In genomic region chr11:1498262-1498661, GRCh38 we compare ENCODE assay signal across 25 cellular contexts.
"Had no signal": no experiment of that assay in that cellular context is flagged by ENCODE, and none has a peak within 500 bp of the region (broad histone marks: within the 10 kb centered on the region; RNA-seq: fewer than 3 reads in every experiment).

No MANE protein-coding gene starts in this region.

- H3K9me3 ChIP-seq: gastrocnemius medialis, vagina had no signal

- H3K27me3 Mint-ChIP-seq: activated B cell treated with CpG ODN at 0.5 μM for 24 hours; activated naive CD4-positive, alpha-beta T cell treated with anti-CD3 and anti-CD28 coated beads, Interleukin-2, amount 10 ng/mL, durations not matched to agents 7 days and 5 days; effector memory CD8-positive, alpha-beta T cell; naive thymus-derived CD4-positive, alpha-beta T cell; stimulated activated naive CD8-positive, alpha-beta T cell treated with anti-CD3 and anti-CD28 coated beads, Interleukin-15, amount 100 ng/mL, for 72 hours; type B pancreatic cell had no signal

- H3K27ac Mint-ChIP-seq: activated B cell treated with CpG ODN at 0.5 μM for 24 hours; activated naive CD4-positive, alpha-beta T cell treated with anti-CD3 and anti-CD28 coated beads, Interleukin-2, amount 10 ng/mL, durations not matched to agents 7 days and 5 days; activated T-helper 1 cell treated with anti-CD3 and anti-CD28 coated beads, Interleukin-12 subunit alpha, Interleukin-12 subunit beta, Interleukin-2, Interleukin-4 antibody, amounts not matched to agents 30 ng/mL and 10 ng/mL and 1 ng/mL, durations not matched to agents 14 hours and 24 hours and 36 hours; neural progenitor cell; stimulated activated naive CD8-positive, alpha-beta T cell treated with anti-CD3 and anti-CD28 coated beads, Interleukin-15, amount 100 ng/mL, for 72 hours; T-helper 2 cell treated with Interferon-gamma antibody and Interleukin-4, amounts not matched to agents 5 μg/mL and 100 μg/mL, for 36 hours had no signal

- H3K4me2 ChIP-seq: neural progenitor cell had no signal

- H3K36me3 ChIP-seq: gastrocnemius medialis, neural progenitor cell, vagina had no signal

- H3K4me3 Mint-ChIP-seq: activated B cell treated with CpG ODN at 0.5 μM for 24 hours; activated naive CD4-positive, alpha-beta T cell treated with anti-CD3 and anti-CD28 coated beads, Interleukin-2, amount 10 ng/mL, durations not matched to agents 7 days and 5 days; activated T-helper 1 cell treated with anti-CD3 and anti-CD28 coated beads, Interleukin-12 subunit alpha, Interleukin-12 subunit beta, Interleukin-2, Interleukin-4 antibody, amounts not matched to agents 30 ng/mL and 10 ng/mL and 1 ng/mL, durations not matched to agents 14 hours and 24 hours and 36 hours; neural progenitor cell; stimulated activated naive CD8-positive, alpha-beta T cell treated with anti-CD3 and anti-CD28 coated beads, Interleukin-15, amount 100 ng/mL, for 72 hours; T-helper 2 cell treated with Interferon-gamma antibody and Interleukin-4, amounts not matched to agents 5 μg/mL and 100 μg/mL, for 36 hours; type B pancreatic cell had no signal

- H3K27ac ChIP-seq: gastrocnemius medialis, neural progenitor cell, vagina had no signal

- H3K4me3 ChIP-seq: gastrocnemius medialis, neural progenitor cell, vagina had no signal

- H3K27me3 ChIP-seq: gastrocnemius medialis, neural progenitor cell, vagina had no signal

- DNase-seq: activated B cell treated with CpG ODN at 0.5 μM for 24 hours; activated CD4-positive, alpha-beta T cell treated with anti-CD3 and anti-CD28 coated beads for 4 hours; activated CD4-positive, alpha-beta T cell treated with anti-CD3 and anti-CD28 coated beads, Interleukin-2, amount 50 U/mL, for 4 hours; activated CD8-positive, alpha-beta memory T cell treated with anti-CD3 and anti-CD28 coated beads, Interleukin-2, amount 50 U/mL, for 4 hours; activated gamma-delta T cell; activated naive CD4-positive, alpha-beta T cell treated with anti-CD3 and anti-CD28 coated beads, Interleukin-2, amount 10 ng/mL, durations not matched to agents 7 days and 5 days; activated T-cell treated with anti-CD3 and anti-CD28 coated beads, Interleukin-2, amount 50 U/mL, for 1 hour; anterior cingulate cortex; cortex of kidney; effector memory CD8-positive, alpha-beta T cell; erythroblast; gastrocnemius medialis; glutamatergic neuron; left ventricle myocardium superior; mammary epithelial cell; midbrain; naive thymus-derived CD4-positive, alpha-beta T cell; stimulated activated naive CD8-positive, alpha-beta T cell treated with anti-CD3 and anti-CD28 coated beads, Interleukin-15, amount 100 ng/mL, for 72 hours; substantia nigra had no signal

- ATAC-seq: effector memory CD8-positive, alpha-beta T cell; gastrocnemius medialis; left ventricle myocardium superior; naive thymus-derived CD4-positive, alpha-beta T cell; right cardiac atrium; stimulated activated naive CD8-positive, alpha-beta T cell treated with anti-CD3 and anti-CD28 coated beads, Interleukin-15, amount 100 ng/mL, for 72 hours had no signal

- H3K9ac ChIP-seq: neural progenitor cell had no signal

- H2AFZ ChIP-seq: neural progenitor cell had no signal

- H3K9me3 Mint-ChIP-seq: activated T-helper 1 cell treated with anti-CD3 and anti-CD28 coated beads, Interleukin-12 subunit alpha, Interleukin-12 subunit beta, Interleukin-2, Interleukin-4 antibody, amounts not matched to agents 30 ng/mL and 10 ng/mL and 1 ng/mL, durations not matched to agents 14 hours and 24 hours and 36 hours; effector memory CD8-positive, alpha-beta T cell; stimulated activated naive CD8-positive, alpha-beta T cell treated with anti-CD3 and anti-CD28 coated beads, Interleukin-15, amount 100 ng/mL, for 72 hours; T-helper 2 cell treated with Interferon-gamma antibody and Interleukin-4, amounts not matched to agents 5 μg/mL and 100 μg/mL, for 36 hours had no signal
